30 cellular contexts compared by ENCODE assay signal in the genomic region with DNA sequence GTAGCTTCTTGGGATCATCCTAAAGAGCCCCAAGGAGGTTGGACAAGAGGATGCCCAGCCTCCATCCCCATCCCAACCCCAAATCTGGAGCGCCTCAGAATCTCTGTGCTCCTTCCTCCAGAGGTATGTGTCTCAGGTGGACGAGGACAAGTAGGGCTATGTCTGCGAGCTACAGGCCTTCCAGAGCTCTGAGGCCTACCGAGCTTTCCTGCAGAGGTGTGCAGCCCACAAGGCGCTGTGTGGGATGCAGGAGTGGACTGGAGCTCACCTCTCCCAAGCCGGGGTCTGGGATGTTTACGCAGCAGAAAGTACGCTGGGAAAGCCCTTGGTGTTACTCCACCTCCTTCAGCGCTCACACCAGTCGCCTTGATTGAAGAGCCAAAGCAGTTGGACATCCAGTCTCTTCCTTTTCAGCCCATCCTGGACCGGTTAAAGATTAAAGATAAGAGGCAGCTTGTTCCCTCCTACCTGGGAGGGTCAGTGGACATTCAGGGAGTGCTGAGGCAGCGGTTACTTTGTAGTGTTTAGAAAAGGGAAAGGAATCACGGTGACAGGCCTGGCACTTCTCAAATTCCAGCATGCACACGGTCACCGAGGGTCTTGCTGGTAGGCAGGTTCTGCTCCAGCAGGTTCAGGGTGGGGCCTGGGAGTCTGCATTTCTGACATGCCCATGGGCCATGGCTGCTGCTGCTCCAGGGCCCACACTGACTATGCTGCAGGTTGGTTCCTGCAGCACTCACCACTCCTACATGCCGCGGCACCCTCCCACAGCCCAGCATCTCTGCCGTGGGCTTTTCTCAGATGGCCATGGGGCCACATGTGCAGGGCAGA. TPM values are rescaled to one million over a fixed set of nuclear protein-coding genes. Genes with fewer than 3 reads are reported as not detected.
"Had no signal": no experiment of that assay in that cellular context is flagged by ENCODE, and none has a peak within 500 bp of the region (broad histone marks: within the 10 kb centered on the region; RNA-seq: fewer than 3 reads in every experiment).

No MANE protein-coding gene starts in this region.

- H3K27ac Mint-ChIP-seq: activated CD4-positive, alpha-beta T cell treated with anti-CD3 and anti-CD28 coated beads, Interleukin-2, amount 10 ng/mL, durations not matched to agents 7 days and 5 days; activated CD8-positive, alpha-beta T cell treated with anti-CD3 and anti-CD28 coated beads for 36 hours; activated naive CD8-positive, alpha-beta T cell; activated T-cell treated with anti-CD3 and anti-CD28 coated beads, Interleukin-2, amount 50 U/mL, for 72 hours; effector memory CD8-positive, alpha-beta T cell; mesothelial cell of epicardium; naive B cell; stimulated activated naive CD8-positive, alpha-beta T cell treated with anti-CD3 and anti-CD28 coated beads, Interleukin-15, Interleukin-2, amounts not matched to agents 100 ng/mL and 50 ng/mL, for 24 hours; T-helper 17 cell; WTC11 had no signal

- H3K36me3 ChIP-seq: gastroesophageal sphincter, tibial artery had no signal

- H3K9me3 Mint-ChIP-seq: activated CD4-positive, alpha-beta T cell treated with anti-CD3 and anti-CD28 coated beads, Interleukin-2, amount 10 ng/mL, durations not matched to agents 7 days and 5 days; activated CD8-positive, alpha-beta T cell treated with anti-CD3 and anti-CD28 coated beads for 36 hours; activated T-cell treated with anti-CD3 and anti-CD28 coated beads, Interleukin-2, amount 50 U/mL, for 72 hours; effector memory CD8-positive, alpha-beta T cell; mesothelial cell of epicardium; naive B cell; stimulated activated effector memory CD8-positive, alpha-beta T cell treated with anti-CD3 and anti-CD28 coated beads, Interleukin-12 subunit alpha, Interleukin-12 subunit beta, amount 100 ng/mL, for 72 hours; stimulated activated naive CD8-positive, alpha-beta T cell treated with anti-CD3 and anti-CD28 coated beads, Interleukin-15, Interleukin-2, amounts not matched to agents 100 ng/mL and 50 ng/mL, for 24 hours; WTC11 had no signal

- H3K27me3 ChIP-seq: body of pancreas had no signal

- ATAC-seq: activated CD8-positive, alpha-beta T cell treated with anti-CD3 and anti-CD28 coated beads for 36 hours; activated T-cell treated with anti-CD3 and anti-CD28 coated beads, Interleukin-2, amount 50 U/mL, for 72 hours; body of pancreas; effector memory CD8-positive, alpha-beta T cell; gastroesophageal sphincter; stimulated activated effector memory CD8-positive, alpha-beta T cell treated with anti-CD3 and anti-CD28 coated beads, Interleukin-12 subunit alpha, Interleukin-12 subunit beta, amount 100 ng/mL, for 72 hours; T-helper 17 cell; WTC11 had no signal

- H3K4me3 ChIP-seq: body of pancreas, gastroesophageal sphincter, hepatocyte, tibial artery had no signal

- H3K36me3 Mint-ChIP-seq: activated naive CD8-positive, alpha-beta T cell; mesothelial cell of epicardium; naive B cell; stimulated activated effector memory CD8-positive, alpha-beta T cell treated with anti-CD3 and anti-CD28 coated beads, Interleukin-12 subunit alpha, Interleukin-12 subunit beta, amount 100 ng/mL, for 72 hours; WTC11 had no signal

- H3K9me3 ChIP-seq: body of pancreas, gastroesophageal sphincter, tibial artery had no signal

- DNase-seq: activated CD4-positive, alpha-beta T cell treated with anti-CD3 and anti-CD28 coated beads for 1 hour; activated CD4-positive, alpha-beta T cell treated with anti-CD3 and anti-CD28 coated beads, Interleukin-2, amount 10 ng/mL, durations not matched to agents 7 days and 5 days; activated CD8-positive, alpha-beta T cell treated with anti-CD3 and anti-CD28 coated beads for 36 hours; activated effector memory CD4-positive, alpha-beta T cell treated with Interleukin-2 at 50 U/mL for 16 hours; activated naive CD4-positive, alpha-beta T cell treated with Interleukin-2 at 50 U/mL for 16 hours; activated T-cell treated with anti-CD3 and anti-CD28 coated beads for 4 hours; activated T-cell treated with anti-CD3 and anti-CD28 coated beads, Interleukin-2, amount 50 U/mL, for 72 hours; cortex of kidney; effector memory CD8-positive, alpha-beta T cell; left cardiac atrium; naive B cell; stimulated activated CD4-positive, alpha-beta T cell treated with anti-CD3 and anti-CD28 coated beads, Interleukin-12 subunit alpha, Interleukin-12 subunit beta, amount 100 ng/mL, for 4 hours; stimulated activated CD4-positive, alpha-beta T cell treated with anti-CD3 and anti-CD28 coated beads, Interleukin-4, amount 100 ng/mL, for 24 hours; SW 1271; T-helper 17 cell; T1000 had no signal

- H3K4me2 ChIP-seq: hepatocyte had no signal

- H2AFZ ChIP-seq: hepatocyte had no signal

- H3K4me3 Mint-ChIP-seq: activated CD4-positive, alpha-beta T cell treated with anti-CD3 and anti-CD28 coated beads, Interleukin-2, amount 10 ng/mL, durations not matched to agents 7 days and 5 days; activated CD8-positive, alpha-beta T cell treated with anti-CD3 and anti-CD28 coated beads for 36 hours; activated naive CD8-positive, alpha-beta T cell; activated T-cell treated with anti-CD3 and anti-CD28 coated beads, Interleukin-2, amount 50 U/mL, for 72 hours; effector memory CD8-positive, alpha-beta T cell; mesothelial cell of epicardium; naive B cell; stimulated activated effector memory CD8-positive, alpha-beta T cell treated with anti-CD3 and anti-CD28 coated beads, Interleukin-12 subunit alpha, Interleukin-12 subunit beta, amount 100 ng/mL, for 72 hours; stimulated activated naive CD8-positive, alpha-beta T cell treated with anti-CD3 and anti-CD28 coated beads, Interleukin-15, Interleukin-2, amounts not matched to agents 100 ng/mL and 50 ng/mL, for 24 hours; T-helper 17 cell; WTC11 had no signal

- H3K4me1 Mint-ChIP-seq: activated CD4-positive, alpha-beta T cell treated with anti-CD3 and anti-CD28 coated beads, Interleukin-2, amount 10 ng/mL, durations not matched to agents 7 days and 5 days; mesothelial cell of epicardium; naive B cell; T-helper 17 cell; WTC11 had no signal

- H3K27ac ChIP-seq: body of pancreas, gastroesophageal sphincter, hepatocyte, tibial artery had no signal

- H3K79me2 ChIP-seq: hepatocyte had no signal

- H3K4me1 ChIP-seq: body of pancreas, gastroesophageal sphincter, tibial artery had no signal

RNA-seq across cellular contexts. Expression of gene JAKMIP1, which starts 29.5 kb away (rescaled TPM):
- total RNA-seq: endothelial cell of umbilical vein, fibroblast of lung, fibroblast of villous mesenchyme, hepatocyte, mesothelial cell of epicardium, skeletal muscle tissue had no signal
- polyA plus RNA-seq: endothelial cell of umbilical vein, fibroblast of lung, hepatocyte, keratinocyte had no signal
